ENCODE assay signal across 8 cellular contexts in the genomic region with DNA sequence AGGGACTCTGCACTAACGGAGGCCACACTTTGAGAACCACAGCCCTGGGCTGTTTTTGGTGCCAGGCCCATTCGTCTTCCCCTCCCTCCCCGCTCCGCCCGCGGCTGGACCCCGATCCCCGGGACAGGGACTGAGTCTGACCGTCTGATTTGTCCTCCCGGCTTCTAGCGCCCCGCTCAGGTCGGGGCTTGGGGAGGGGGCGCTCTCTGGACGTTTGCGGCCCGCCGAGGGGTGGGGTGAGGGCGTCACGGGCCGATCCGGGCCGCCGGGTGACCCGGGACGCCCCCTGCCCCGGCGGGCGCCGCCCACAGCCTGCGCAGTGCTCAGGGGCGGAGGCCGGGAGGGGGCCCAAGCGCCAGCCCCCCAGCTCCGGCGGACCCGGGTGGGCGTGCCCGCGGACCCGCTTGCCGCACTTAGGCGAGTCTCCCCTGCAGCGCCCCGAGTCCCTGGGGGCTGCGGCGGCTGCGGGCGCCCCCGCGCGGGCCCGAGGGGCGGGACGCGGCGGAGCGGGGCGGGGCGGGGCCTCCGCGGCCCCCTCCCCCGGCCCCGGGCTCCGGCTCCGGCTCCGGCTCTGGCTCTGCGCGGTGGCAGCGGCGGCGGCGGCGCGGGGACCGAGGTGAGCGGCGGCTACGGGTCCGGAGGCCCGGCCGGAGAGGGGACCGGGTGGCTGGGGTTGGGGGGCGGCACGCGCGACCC. TPM values are rescaled to one million over a fixed set of nuclear protein-coding genes. Genes with fewer than 3 reads are reported as not detected.
DNase-seq lines count a peak whose midpoint lies in the region; ATAC-seq and TF ChIP-seq lines count a peak whose summit lies in the region.

No MANE protein-coding gene starts in this region.

- H3K36me3 ChIP-seq in Panc1 (ENCODE audit: control insufficient read depth, insufficient read depth, low read length) = no peaks in the 10 kb centered on the region

- TF ChIP-seq CTCF in Panc1 (IDR thresholded peaks at IDR 0.05) = no peak; the same call in 1 of the 2 replicates
- no peak for TF ChIP-seq CTCF in astrocyte of the cerebellum (IDR thresholded peaks at IDR 0.05; ENCODE audit: low read depth, low read length, missing control alignments)

- POLR2A ChIA-PET in Panc1 (lab: Charles Lee) = no interaction called here

- CTCF ChIA-PET in Panc1 (lab: Charles Lee) = no interaction called here

- peaks cover 9% of the 10 kb centered on the region; the same call in 1 of the 2 replicates for H3K4me1 ChIP-seq in Panc1 (ENCODE audit: control insufficient read depth, insufficient read depth, low read length)

- ATAC-seq in Panc1 (peak; percentile 79), left lobe of liver (peak; percentile 55), HG02840 (IDR thresholded peaks at IDR 0.05; ENCODE audit: low FRiP score, unreplicated experiment) (no peak), HG02642 (IDR thresholded peaks at IDR 0.05; ENCODE audit: poor library complexity, unreplicated experiment) (no peak)

- intact Hi-C loops in Panc1 (cut with micrococcal nuclease; ENCODE audit: unreplicated experiment) = no loop called here

- no peaks in the 10 kb centered on the region for H3K27me3 ChIP-seq in Panc1 (ENCODE audit: control insufficient read depth, insufficient read depth, low read length)

- H3K9me3 ChIP-seq in Panc1 (ENCODE audit: control insufficient read depth, insufficient read depth, low read depth, low read length) = no peaks in the 10 kb centered on the region

- BruUV-seq in Panc1 (replicated peaks; lab: Mats Ljungman, UMichigan) = no TSS peak

- H3K4me3 ChIP-seq in Panc1 (ENCODE audit: low read depth in 2 of 2, low read length in 2 of 2) (peak overlapping the region; percentile 35 to 40), astrocyte of the cerebellum (ENCODE audit: low read depth, low read length) (peak overlapping the region; percentile 41)

- H3K27ac ChIP-seq in Panc1 (ENCODE audit: low read length) = no peak overlapping the region

- peak; percentile 58 for DNase-seq in AG08395 (ENCODE audit: low spot score)
- DNase-seq in Panc1 (ENCODE audit: low read depth, low spot score) = no peak
- no peak for DNase-seq in astrocyte of the cerebellum (ENCODE audit: low read depth)
- no peak for DNase-seq in left lobe of liver (ENCODE audit: low spot score)
- DNase-seq in stimulated activated naive CD4-positive, alpha-beta T cell (lab: John Stamatoyannopoulos, UW) = peak; percentile 34 to 78 (median 54)
- DNase-seq in NCI-H2029 (lab: John Stamatoyannopoulos, UW) = no peak

- in situ Hi-C loops in Panc1 (cut with HindIII; ENCODE audit: low pct_unique_long_range_greater_than_20kb, low sequenced_read_pairs) = no loop called here
- in situ Hi-C loops in astrocyte of the cerebellum (cut with HindIII; ENCODE audit: low sequenced_read_pairs) = loop anchor here (5.0 kb wide), 1 partner anchor 61 kb away; no protein-coding TSS in a partner anchor

RNA-seq across cellular contexts. Expression of a gene that starts 33.7 kb away (rescaled TPM):
- total RNA-seq in Panc1 (2021; ENCODE audit: unreplicated experiment) (11.5 TPM), left lobe of liver (30.0 TPM)
- polyA plus RNA-seq in Panc1 (2012; ENCODE audit: insufficient read length) = 10.8 TPM

Comparison
In these comparisons a context has a peak if more than half of its experiments do, and no peak if none do; other contexts are left out.
1. DNase-seq: peak in AG08395 (single experiment) and stimulated activated naive CD4-positive, alpha-beta T cell (6 of 6); none in Panc1 (single experiment), astrocyte of the cerebellum (single experiment), left lobe of liver (single experiment) and NCI-H2029 (single experiment).
2. ATAC-seq: peak in Panc1 (single experiment) and left lobe of liver (single experiment); none in HG02840 (single experiment) and HG02642 (single experiment).